Comparison of ENCODE assay signal across 11 cellular contexts in genomic region chr14:24673059-24673458, GRCh38. TPM values are rescaled to one million over a fixed set of nuclear protein-coding genes. Genes with fewer than 3 reads are reported as not detected.
A peak's percentile ranks its signal among the peaks of the same experiment; 100 is the strongest.
DNase-seq lines count a peak whose midpoint lies in the region; ATAC-seq and TF ChIP-seq lines count a peak whose summit lies in the region.
"Had no signal": no experiment of that assay in that cellular context is flagged by ENCODE, and none has a peak within 500 bp of the region (broad histone marks: within the 10 kb centered on the region; RNA-seq: fewer than 3 reads in every experiment).

No MANE protein-coding gene starts in this region.

- no peak for DNase-seq in activated T-cell treated with anti-CD3 and anti-CD28 coated beads, Interleukin-2, amount 50 U/mL, for 24 hours
- DNase-seq in activated T-cell treated with anti-CD3 and anti-CD28 coated beads, Interleukin-2, amount 50 U/mL, for 1 hour: no peak
- peak; percentile 37 for DNase-seq in SIG-M5 (lab: John Stamatoyannopoulos, UW)
- DNase-seq in stimulated activated naive B cell treated with anti-CD40 and anti-IgM and Interleukin-4, amounts not matched to agents 10 μg/mL and 1 μg/mL and 100 μg/mL, for 72 hours: peak; percentile 55
- DNase-seq in HCEC 1CT: no peak
- no peak for DNase-seq in Kasumi-1 (lab: John Stamatoyannopoulos, UW)
- DNase-seq in endothelial cell (ENCODE audit: low spot score): no peak
- DNase-seq: ACHN had no signal

- H3K9me3 Mint-ChIP-seq in activated T-cell treated with anti-CD3 and anti-CD28 coated beads, Interleukin-2, amount 50 U/mL, for 24 hours: peaks cover 2% of the 10 kb centered on the region
- peaks cover 0 to 4% of the 10 kb centered on the region in 2 donors for H3K9me3 Mint-ChIP-seq in stimulated activated naive B cell treated with anti-CD40 and anti-IgM and Interleukin-4, amounts not matched to agents 10 μg/mL and 1 μg/mL and 100 μg/mL, for 72 hours
- H3K9me3 Mint-ChIP-seq in endothelial cell (ENCODE audit: unreplicated experiment): no peaks in the 10 kb centered on the region
- H3K9me3 Mint-ChIP-seq: WTC11 had no signal

- TF ChIP-seq CTCF in endothelial cell (IDR thresholded peaks at IDR 0.05; ENCODE audit: unreplicated experiment): no peak

- peak; percentile 46 for ATAC-seq in HG02943 (IDR thresholded peaks at IDR 0.05; ENCODE audit: low read depth, unreplicated experiment)
- peak; percentile 84 to 85 for ATAC-seq in stimulated activated naive B cell treated with anti-CD40 and anti-IgM and Interleukin-4, amounts not matched to agents 10 μg/mL and 1 μg/mL and 100 μg/mL, for 72 hours (replicated peaks)
- ATAC-seq: WTC11 had no signal

- peak overlapping the region; percentile 70 for H3K4me3 Mint-ChIP-seq in activated T-cell treated with anti-CD3 and anti-CD28 coated beads, Interleukin-2, amount 50 U/mL, for 24 hours
- peak overlapping the region; percentile 86 to 88 for H3K4me3 Mint-ChIP-seq in stimulated activated naive B cell treated with anti-CD40 and anti-IgM and Interleukin-4, amounts not matched to agents 10 μg/mL and 1 μg/mL and 100 μg/mL, for 72 hours
- no peak overlapping the region for H3K4me3 Mint-ChIP-seq in endothelial cell (ENCODE audit: unreplicated experiment)
- H3K4me3 Mint-ChIP-seq: WTC11 had no signal

- no peaks in the 10 kb centered on the region for H3K27me3 Mint-ChIP-seq in activated T-cell treated with anti-CD3 and anti-CD28 coated beads, Interleukin-2, amount 50 U/mL, for 24 hours
- H3K27me3 Mint-ChIP-seq in stimulated activated naive B cell treated with anti-CD40 and anti-IgM and Interleukin-4, amounts not matched to agents 10 μg/mL and 1 μg/mL and 100 μg/mL, for 72 hours: no peaks in the 10 kb centered on the region
- no peaks in the 10 kb centered on the region for H3K27me3 Mint-ChIP-seq in endothelial cell (ENCODE audit: unreplicated experiment)

- peaks cover 17% of the 10 kb centered on the region for H3K36me3 Mint-ChIP-seq in activated T-cell treated with anti-CD3 and anti-CD28 coated beads, Interleukin-2, amount 50 U/mL, for 24 hours (ENCODE audit: low read depth)
- peaks cover 2 to 4% of the 10 kb centered on the region in 2 donors for H3K36me3 Mint-ChIP-seq in stimulated activated naive B cell treated with anti-CD40 and anti-IgM and Interleukin-4, amounts not matched to agents 10 μg/mL and 1 μg/mL and 100 μg/mL, for 72 hours
- H3K36me3 Mint-ChIP-seq in endothelial cell (ENCODE audit: low read depth, unreplicated experiment): no peaks in the 10 kb centered on the region
- H3K36me3 Mint-ChIP-seq: WTC11 had no signal

- H3K4me1 Mint-ChIP-seq in activated T-cell treated with anti-CD3 and anti-CD28 coated beads, Interleukin-2, amount 50 U/mL, for 24 hours (ENCODE audit: low read depth): peaks cover 90% of the 10 kb centered on the region
- peaks cover 35 to 65% of the 10 kb centered on the region in 2 donors for H3K4me1 Mint-ChIP-seq in stimulated activated naive B cell treated with anti-CD40 and anti-IgM and Interleukin-4, amounts not matched to agents 10 μg/mL and 1 μg/mL and 100 μg/mL, for 72 hours
- H3K4me1 Mint-ChIP-seq in endothelial cell (ENCODE audit: unreplicated experiment): peaks cover 5% of the 10 kb centered on the region
- H3K4me1 Mint-ChIP-seq: WTC11 had no signal

- H3K27ac Mint-ChIP-seq in activated T-cell treated with anti-CD3 and anti-CD28 coated beads, Interleukin-2, amount 50 U/mL, for 24 hours: peak overlapping the region; percentile 99
- peak overlapping the region; percentile 98 for H3K27ac Mint-ChIP-seq in stimulated activated naive B cell treated with anti-CD40 and anti-IgM and Interleukin-4, amounts not matched to agents 10 μg/mL and 1 μg/mL and 100 μg/mL, for 72 hours
- no peak overlapping the region for H3K27ac Mint-ChIP-seq in endothelial cell (ENCODE audit: unreplicated experiment)
- H3K27ac Mint-ChIP-seq: WTC11 had no signal

RNA-seq across cellular contexts. Expression of gene GZMB, which starts 39.1 kb away (rescaled TPM):
- total RNA-seq in endothelial cell (ENCODE audit: unreplicated experiment): not detected
- total RNA-seq: HT1080 had no signal

Comparison
In these comparisons a context has a peak if more than half of its experiments do, and no peak if none do; other contexts are left out.
1. DNase-seq: peak in SIG-M5 (single experiment) and stimulated activated naive B cell treated with anti-CD40 and anti-IgM and Interleukin-4, amounts not matched to agents 10 μg/mL and 1 μg/mL and 100 μg/mL, for 72 hours (single experiment); none in activated T-cell treated with anti-CD3 and anti-CD28 coated beads, Interleukin-2, amount 50 U/mL, for 24 hours (single experiment), activated T-cell treated with anti-CD3 and anti-CD28 coated beads, Interleukin-2, amount 50 U/mL, for 1 hour (single experiment), HCEC 1CT (single experiment), Kasumi-1 (0 of 2) and endothelial cell (single experiment).